In genomic region chr6:21935561-21936028, GRCh38 we compare ENCODE assay signal across 8 cellular contexts.
DNase-seq lines count a peak whose midpoint lies in the region; ATAC-seq and TF ChIP-seq lines count a peak whose summit lies in the region.

No MANE protein-coding gene starts in this region.

- H3K27ac ChIP-seq in AG04450 (ENCODE audit: low read depth, low read length) = no peak overlapping the region
- H3K27ac ChIP-seq in lung (ENCODE audit: low read depth in 1 of 2, low read length in 1 of 2) = no peak overlapping the region
- no peak overlapping the region for H3K27ac ChIP-seq in aorta (ENCODE audit: low read depth in 1 of 2, low read length in 2 of 2)

- DNase-seq in AG04450 (ENCODE audit: low read depth, low spot score) = no peak
- DNase-seq in GM13976 (ENCODE audit: low spot score) = no peak
- DNase-seq in astrocyte of the cerebellum (ENCODE audit: low read depth) = no peak
- peak; percentile 32 for DNase-seq in lung (ENCODE audit: low spot score)
- no peak for DNase-seq in NCI-H2227 (lab: John Stamatoyannopoulos, UW; ENCODE audit: unreplicated experiment)
- no peak for DNase-seq in aorta

- H3K36me3 ChIP-seq in lung (ENCODE audit: control insufficient read depth in 2 of 2, insufficient read depth in 2 of 2, low read length in 2 of 2) = no peaks in the 10 kb centered on the region
- H3K36me3 ChIP-seq in aorta (ENCODE audit: control insufficient read depth in 1 of 2, insufficient read depth in 2 of 2, low read length in 1 of 2) = peaks cover 0 to 2% of the 10 kb centered on the region in 2 donors

- 52 to 55% methylated on average over 2 of the region's 2 CpGs for WGBS in lung, 2 donors
- WGBS in aorta, 2 donors = 56 to 62% methylated on average over 2 of the region's 2 CpGs

- ATAC-seq in lung (ENCODE audit: insufficient read depth, low FRiP score) = peak; percentile 62
- no peak for ATAC-seq in aorta (ENCODE audit: low FRiP score)
- ATAC-seq in HG02884 (IDR thresholded peaks at IDR 0.05; ENCODE audit: unreplicated experiment) = no peak

- in situ Hi-C loops in GM13976 (cut with MboI; ENCODE audit: low sequenced_read_pairs, unreplicated experiment) = loop anchor here (25.0 kb wide), 1 partner anchor 1373 kb away; no protein-coding TSS in a partner anchor
- in situ Hi-C loops in astrocyte of the cerebellum (cut with HindIII; ENCODE audit: low sequenced_read_pairs) = no loop called here

- H3K27me3 ChIP-seq in AG04450 (ENCODE audit: control insufficient read depth, insufficient read depth, low read length) (no peaks in the 10 kb centered on the region), lung (ENCODE audit: control insufficient read depth, insufficient read depth) (no peaks in the 10 kb centered on the region), aorta (ENCODE audit: control insufficient read depth in 1 of 2, insufficient read depth in 2 of 2, low read length in 1 of 2) (no peaks in the 10 kb centered on the region)

- H3K4me1 ChIP-seq in lung (ENCODE audit: control insufficient read depth in 2 of 2, insufficient read depth in 2 of 2, low read length in 2 of 2) (no peaks in the 10 kb centered on the region), aorta (ENCODE audit: control insufficient read depth in 1 of 2, insufficient read depth in 2 of 2, low read length in 2 of 2) (no peaks in the 10 kb centered on the region)

- TF ChIP-seq CTCF in AG04450 (IDR thresholded peaks at IDR 0.05; ENCODE audit: low read depth, low read length) (peak; percentile 51), GM13976 (IDR thresholded peaks at IDR 0.05; ENCODE audit: borderline replicate concordance, control extremely low read depth, extremely low read depth, insufficient read depth, missing control alignments) (peak; percentile 30), LNCAP (IDR thresholded peaks at IDR 0.05) (peak; percentile 66; the same call in 1 of the 2 replicates), astrocyte of the cerebellum (IDR thresholded peaks at IDR 0.05; ENCODE audit: low read depth, low read length, missing control alignments) (peak; percentile 53), lung (IDR thresholded peaks at IDR 0.05; ENCODE audit: control extremely low read depth, extremely low read depth) (peak; percentile 58)

- POLR2A ChIA-PET in AG04450 (lab: Yijun Ruan, JAX) = no interaction called here

- no peak overlapping the region for H3K4me3 ChIP-seq in AG04450 (ENCODE audit: low read depth, low read length)
- no peak overlapping the region for H3K4me3 ChIP-seq in astrocyte of the cerebellum (ENCODE audit: low read depth, low read length)
- no peak overlapping the region for H3K4me3 ChIP-seq in lung
- no peak overlapping the region for H3K4me3 ChIP-seq in aorta (ENCODE audit: low read length in 2 of 2)

- CTCF ChIA-PET in AG04450 (lab: Charles Lee) = interaction anchor here (0.7 kb wide), 1 partner anchor 733 kb away, joined by 3 read pairs; no protein-coding TSS in a partner anchor

- H3K9me3 ChIP-seq in AG04450 (ENCODE audit: control insufficient read depth, insufficient read depth, low read length) = peaks cover 5% of the 10 kb centered on the region; the same call in 1 of the 2 replicates
- H3K9me3 ChIP-seq in lung (ENCODE audit: control insufficient read depth in 2 of 2, insufficient read depth in 1 of 2, low read length in 1 of 2) = peaks cover 0 to 4% of the 10 kb centered on the region in 2 donors
- no peaks in the 10 kb centered on the region for H3K9me3 ChIP-seq in aorta (ENCODE audit: control insufficient read depth, low read length)

- intact Hi-C loops in aorta (cut with DNase I) = no loop called here
